In the genomic region with DNA sequence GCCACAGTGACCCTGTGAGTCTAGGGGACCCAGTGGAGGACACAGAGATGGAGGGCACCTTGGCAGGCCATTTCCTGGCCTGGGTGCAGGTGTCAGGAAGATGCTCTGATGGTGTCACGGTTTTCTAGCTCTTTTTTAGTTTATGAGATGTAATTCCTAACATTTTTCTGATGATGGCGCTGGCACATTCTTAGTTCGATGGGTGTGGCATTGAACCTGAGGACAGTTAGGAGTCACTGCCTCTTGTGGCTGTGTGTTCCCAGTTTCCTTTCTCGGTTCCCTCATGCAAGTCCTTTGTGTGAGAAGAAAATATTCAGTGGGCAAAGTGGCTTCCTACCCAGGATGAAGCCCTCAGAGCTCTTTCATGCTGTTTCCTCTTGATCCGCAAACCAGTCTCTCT, we compare ENCODE assay signal across 1 cellular context.
TF ChIP-seq lines count a peak whose summit lies in the region.

No MANE protein-coding gene starts in this region.

TF ChIP-seq in HepG2, 621 proteins besides CTCF, POLR2A, EP300 and RAD21 (continued from another document):
- TF ChIP-seq, protein P1, sequence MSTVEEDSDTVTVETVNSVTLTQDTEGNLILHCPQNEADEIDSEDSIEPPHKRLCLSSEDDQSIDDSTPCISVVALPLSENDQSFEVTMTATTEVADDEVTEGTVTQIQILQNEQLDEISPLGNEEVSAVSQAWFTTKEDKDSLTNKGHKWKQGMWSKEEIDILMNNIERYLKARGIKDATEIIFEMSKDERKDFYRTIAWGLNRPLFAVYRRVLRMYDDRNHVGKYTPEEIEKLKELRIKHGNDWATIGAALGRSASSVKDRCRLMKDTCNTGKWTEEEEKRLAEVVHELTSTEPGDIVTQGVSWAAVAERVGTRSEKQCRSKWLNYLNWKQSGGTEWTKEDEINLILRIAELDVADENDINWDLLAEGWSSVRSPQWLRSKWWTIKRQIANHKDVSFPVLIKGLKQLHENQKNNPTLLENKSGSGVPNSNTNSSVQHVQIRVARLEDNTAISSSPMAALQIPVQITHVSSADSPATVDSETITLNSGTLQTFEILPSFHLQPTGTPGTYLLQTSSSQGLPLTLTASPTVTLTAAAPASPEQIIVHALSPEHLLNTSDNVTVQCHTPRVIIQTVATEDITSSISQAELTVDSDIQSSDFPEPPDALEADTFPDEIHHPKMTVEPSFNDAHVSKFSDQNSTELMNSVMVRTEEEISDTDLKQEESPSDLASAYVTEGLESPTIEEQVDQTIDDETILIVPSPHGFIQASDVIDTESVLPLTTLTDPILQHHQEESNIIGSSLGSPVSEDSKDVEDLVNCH (CRISPR knock-in tag; IDR thresholded peaks at IDR 0.05): no peak
- TF ChIP-seq ZNF484 (CRISPR knock-in tag; IDR thresholded peaks at IDR 0.05; ENCODE audit: borderline replicate concordance, low read depth) (no peak), NBN (conservative IDR thresholded peaks at IDR 0.05) (no peak), MIER3 (CRISPR knock-in tag; IDR thresholded peaks at IDR 0.05; ENCODE audit: borderline replicate concordance) (no peak), KLF6 (CRISPR knock-in tag; IDR thresholded peaks at IDR 0.05) (no peak), GTF3A (CRISPR knock-in tag; conservative IDR thresholded peaks at IDR 0.05) (no peak), NKX3-1 (CRISPR knock-in tag; IDR thresholded peaks at IDR 0.05) (no peak), ZFYVE20 (CRISPR knock-in tag; IDR thresholded peaks at IDR 0.05; ENCODE audit: borderline replicate concordance, low read depth) (no peak), ZFP36L1 (CRISPR knock-in tag; IDR thresholded peaks at IDR 0.05) (no peak), TEAD3 (CRISPR knock-in tag; optimal IDR thresholded peaks at IDR 0.05; ENCODE audit: borderline replicate concordance) (peak; percentile 24), STAG1 (CRISPR knock-in tag; IDR thresholded peaks at IDR 0.05) (peak; percentile 63), JUNB (CRISPR knock-in tag; IDR thresholded peaks at IDR 0.05; ENCODE audit: borderline replicate concordance) (no peak), JUND (CRISPR knock-in tag; IDR thresholded peaks at IDR 0.05) (no peak), SMC3 (IDR thresholded peaks at IDR 0.05; ENCODE audit: low read length) (peak; percentile 40; the same call in 1 of the 2 replicates), CCAR2 (optimal IDR thresholded peaks at IDR 0.05; ENCODE audit: low read depth, low read length) (no peak), ZNF619 (CRISPR knock-in tag; IDR thresholded peaks at IDR 0.05) (no peak)
- TF ChIP-seq, protein P2, sequence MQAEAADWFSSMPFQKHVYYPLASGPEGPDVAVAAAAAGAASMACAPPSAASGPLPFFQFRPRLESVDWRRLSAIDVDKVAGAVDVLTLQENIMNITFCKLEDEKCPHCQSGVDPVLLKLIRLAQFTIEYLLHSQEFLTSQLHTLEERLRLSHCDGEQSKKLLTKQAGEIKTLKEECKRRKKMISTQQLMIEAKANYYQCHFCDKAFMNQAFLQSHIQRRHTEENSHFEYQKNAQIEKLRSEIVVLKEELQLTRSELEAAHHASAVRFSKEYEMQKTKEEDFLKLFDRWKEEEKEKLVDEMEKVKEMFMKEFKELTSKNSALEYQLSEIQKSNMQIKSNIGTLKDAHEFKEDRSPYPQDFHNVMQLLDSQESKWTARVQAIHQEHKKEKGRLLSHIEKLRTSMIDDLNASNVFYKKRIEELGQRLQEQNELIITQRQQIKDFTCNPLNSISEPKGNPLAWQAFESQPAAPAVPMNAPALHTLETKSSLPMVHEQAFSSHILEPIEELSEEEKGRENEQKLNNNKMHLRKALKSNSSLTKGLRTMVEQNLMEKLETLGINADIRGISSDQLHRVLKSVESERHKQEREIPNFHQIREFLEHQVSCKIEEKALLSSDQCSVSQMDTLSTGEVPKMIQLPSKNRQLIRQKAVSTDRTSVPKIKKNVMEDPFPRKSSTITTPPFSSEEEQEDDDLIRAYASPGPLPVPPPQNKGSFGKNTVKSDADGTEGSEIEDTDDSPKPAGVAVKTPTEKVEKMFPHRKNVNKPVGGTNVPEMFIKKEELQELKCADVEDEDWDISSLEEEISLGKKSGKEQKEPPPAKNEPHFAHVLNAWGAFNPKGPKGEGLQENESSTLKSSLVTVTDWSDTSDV (CRISPR knock-in tag; IDR thresholded peaks at IDR 0.05): no peak
TF ChIP-seq in HepG2: peak in this region for 3.
